8 cellular contexts compared by ENCODE assay signal in genomic region chr21:25790122-25790951, GRCh38. TPM values are rescaled to one million over a fixed set of nuclear protein-coding genes. Genes with fewer than 3 reads are reported as not detected.
DNase-seq lines count a peak whose midpoint lies in the region; ATAC-seq and TF ChIP-seq lines count a peak whose summit lies in the region.

No MANE protein-coding gene starts in this region.

- H3F3A ChIP-seq in PC-3 (ENCODE audit: low read length, unreplicated experiment): no peaks in the 10 kb centered on the region

- H2AFZ ChIP-seq in PC-3 (ENCODE audit: low read length): peak overlapping the region; percentile 82

- 0 out of 2 replicates have a peak overlapping the region, but pooled peaks have one; percentile 1 for H3K9ac ChIP-seq in PC-3 (ENCODE audit: low read length)

- no peaks in the 10 kb centered on the region for H4K20me1 ChIP-seq in PC-3 (ENCODE audit: low read length)

- peak; percentile 73 for ATAC-seq in GM18909 (IDR thresholded peaks at IDR 0.05; ENCODE audit: poor library complexity, unreplicated experiment)
- ATAC-seq in HG03575 (IDR thresholded peaks at IDR 0.05; ENCODE audit: extremely low read depth, insufficient number of reproducible peaks, low FRiP score, unreplicated experiment): peak; percentile 48
- ATAC-seq in PC-3: peak; percentile 85
- ATAC-seq in stimulated activated naive CD8-positive, alpha-beta T cell treated with anti-CD3 and anti-CD28 coated beads, Interleukin-15, Interleukin-2, amounts not matched to agents 100 U/mL and 50 U/mL, for 24 hours: peak; percentile 77

- no TSS peak for BruUV-seq in PC-3 (replicated peaks; lab: Mats Ljungman, UMichigan)

- POLR2A ChIA-PET in PC-3 (lab: Charles Lee; ENCODE audit: unreplicated experiment): no interaction called here

- TF ChIP-seq CTCF in PC-3 (conservative IDR thresholded peaks at IDR 0.05; ENCODE audit: low read depth, low read length) (peak; percentile 72), breast epithelium (IDR thresholded peaks at IDR 0.05) (peak in 1 of 3 donors; percentile 19)

- H3K9me2 ChIP-seq in PC-3 (replicated peaks; ENCODE audit: low read length): no peaks in the 10 kb centered on the region

- intact Hi-C loops in PC-3 (cut with micrococcal nuclease): loop anchor here (1.0 to 5.0 kb wide), 2 partner anchors 47 to 72 kb away; no protein-coding TSS in a partner anchor
- intact Hi-C loops in breast epithelium (cut with DNase I; ENCODE audit: low total_unique reads): no loop called here

- H3K36me3 ChIP-seq in PC-3 (ENCODE audit: low read depth, low read length) (no peaks in the 10 kb centered on the region), breast epithelium (no peaks in the 10 kb centered on the region)

- peak; percentile 10 for DNase-seq in COLO668 (lab: John Stamatoyannopoulos, UW; ENCODE audit: unreplicated experiment)
- peak; percentile 58 for DNase-seq in PC-3
- no peak for DNase-seq in breast epithelium (ENCODE audit: low spot score in 2 of 2)
- peak; percentile 82 for DNase-seq in kidney glomerular epithelial cell (lab: John Stamatoyannopoulos, UW)
- DNase-seq in stimulated activated naive CD8-positive, alpha-beta T cell treated with anti-CD3 and anti-CD28 coated beads, Interleukin-15, Interleukin-2, amounts not matched to agents 100 U/mL and 50 U/mL, for 24 hours: peak; percentile 6
- DNase-seq in stimulated activated CD8-positive, alpha-beta memory T cell treated with anti-CD3 and anti-CD28 coated beads, Interleukin-4, amount 100 ng/mL, for 48 hours: no peak

- TF ChIP-seq POLR2A in breast epithelium (IDR thresholded peaks at IDR 0.05): no peak

- no peaks in the 10 kb centered on the region for H3K27me3 ChIP-seq in PC-3 (ENCODE audit: low read length)
- no peaks in the 10 kb centered on the region for H3K27me3 ChIP-seq in breast epithelium

- H3K27ac ChIP-seq in PC-3 (ENCODE audit: low read length): peak overlapping the region; percentile 12
- H3K27ac ChIP-seq in breast epithelium: peak overlapping the region in 1 of 2 donors; percentile 21

- H3K9me3 ChIP-seq in PC-3 (ENCODE audit: low read length) (no peaks in the 10 kb centered on the region), breast epithelium (no peaks in the 10 kb centered on the region)

- peaks cover 12% of the 10 kb centered on the region; the same call in 1 of the 2 replicates for H3K4me1 ChIP-seq in PC-3 (ENCODE audit: insufficient read depth, low read length)
- H3K4me1 ChIP-seq in breast epithelium: no peaks in the 10 kb centered on the region

- no peaks in the 10 kb centered on the region for H3K79me2 ChIP-seq in PC-3 (ENCODE audit: low read length)

- CTCF ChIA-PET in PC-3 (lab: Charles Lee): interaction anchor here (0.7 kb wide), 1 partner anchor 72 kb away, joined by 3 read pairs; no protein-coding TSS in a partner anchor

- H3K4me2 ChIP-seq in PC-3 (ENCODE audit: low read length): peak overlapping the region; percentile 70

- H3K4me3 ChIP-seq in PC-3 (ENCODE audit: low read length) (peak overlapping the region; percentile 54), breast epithelium (peak overlapping the region; percentile 7 to 61 (median 39))

RNA-seq across cellular contexts. Expression of gene GABPA, which starts 55.6 kb away (rescaled TPM):
- 19.0 and 19.9 TPM in 2 replicates for total RNA-seq in PC-3 (2014; rRNA removed)
- total RNA-seq in breast epithelium: 10 to 100 TPM; 25.8 to 35.3 (median 28.8) TPM

RNA-seq across cellular contexts. Expression of gene ATP5PF, which starts 55.6 kb away (rescaled TPM):
- total RNA-seq in PC-3 (2014; rRNA removed): 170 and 184 TPM in 2 replicates
- total RNA-seq in breast epithelium: 100 to 1,000 TPM in 1 of 3 donors, 10 to 100 TPM in 2; 72.1 to 106 (median 77.3) TPM

Comparison
In these comparisons a context has a peak if more than half of its experiments do, and no peak if none do; other contexts are left out.
1. DNase-seq: peak in COLO668 (single experiment), PC-3 (single experiment), kidney glomerular epithelial cell (single experiment) and stimulated activated naive CD8-positive, alpha-beta T cell treated with anti-CD3 and anti-CD28 coated beads, Interleukin-15, Interleukin-2, amounts not matched to agents 100 U/mL and 50 U/mL, for 24 hours (single experiment); none in breast epithelium (0 of 2) and stimulated activated CD8-positive, alpha-beta memory T cell treated with anti-CD3 and anti-CD28 coated beads, Interleukin-4, amount 100 ng/mL, for 48 hours (single experiment).
2. Peak in every context shown above with its lines, with median percentiles within 50 percentile points of each other: ATAC-seq.